ENCODE assay signal across 22 cellular contexts in the genomic region with DNA sequence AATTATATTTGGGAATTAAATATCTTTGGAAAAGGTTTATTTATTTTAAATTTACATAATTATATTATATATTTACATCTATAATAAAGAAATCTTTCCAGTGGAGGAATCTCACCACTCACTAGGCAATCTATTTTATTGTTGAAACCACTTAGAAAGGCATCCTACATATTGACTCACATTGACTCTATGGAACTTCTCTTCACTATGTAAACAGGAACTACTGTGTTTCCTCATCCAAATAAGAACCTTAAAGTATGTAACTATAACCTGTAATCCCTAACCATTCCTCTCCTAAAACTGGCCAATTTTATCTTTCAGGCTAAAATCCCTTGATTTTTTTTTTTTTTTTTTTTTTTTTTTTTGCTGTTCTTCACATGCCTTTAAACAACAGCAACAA.
"Had no signal": no experiment of that assay in that cellular context is flagged by ENCODE, and none has a peak within 500 bp of the region (broad histone marks: within the 10 kb centered on the region; RNA-seq: fewer than 3 reads in every experiment).

No MANE protein-coding gene starts in this region.

- DNase-seq: activated gamma-delta T cell treated with Interleukin-2 at 50 U/mL for 16 hours; activated T-cell treated with anti-CD3 and anti-CD28 coated beads, Interleukin-2, amount 50 U/mL, for 1 hour; anterior cingulate cortex; body of pancreas; caudate nucleus; dermis blood vessel endothelial cell; effector CD8-positive, alpha-beta T cell; foreskin melanocyte; glutamatergic neuron; immature natural killer cell; left ventricle myocardium inferior; naive thymus-derived CD8-positive, alpha-beta T cell; stimulated activated CD4-positive, alpha-beta T cell treated with anti-CD3 and anti-CD28 coated beads, Interleukin-4, amount 100 ng/mL, for 24 hours; stimulated activated naive CD8-positive, alpha-beta T cell treated with anti-CD3 and anti-CD28 coated beads, Interleukin-15, amount 100 ng/mL, for 72 hours; tibial artery; WERI-Rb-1 had no signal

- H3K4me1 Mint-ChIP-seq: activated naive CD4-positive, alpha-beta T cell treated with anti-CD3 and anti-CD28 coated beads, Interleukin-2, amount 50 U/mL, for 24 hours; immature natural killer cell; mesothelial cell of epicardium; naive thymus-derived CD8-positive, alpha-beta T cell; stimulated activated naive CD8-positive, alpha-beta T cell treated with anti-CD3 and anti-CD28 coated beads, Interleukin-15, amount 100 ng/mL, for 72 hours had no signal

- H3K4me2 ChIP-seq: hepatocyte, neural progenitor cell had no signal

- H3K27ac ChIP-seq: body of pancreas, hepatocyte, left ventricle myocardium inferior, neural progenitor cell, tibial artery, WERI-Rb-1 had no signal

- H3K9ac ChIP-seq: neural progenitor cell had no signal

- H3K9me3 ChIP-seq: body of pancreas, left ventricle myocardium inferior, tibial artery had no signal

- H3K4me3 ChIP-seq: body of pancreas, hepatocyte, left ventricle myocardium inferior, neural progenitor cell, tibial artery had no signal

- H3K4me1 ChIP-seq: body of pancreas, left ventricle myocardium inferior, neural progenitor cell, tibial artery had no signal

- H3K9me3 Mint-ChIP-seq: activated naive CD4-positive, alpha-beta T cell treated with anti-CD3 and anti-CD28 coated beads, Interleukin-2, amount 50 U/mL, for 24 hours; mesothelial cell of epicardium; naive thymus-derived CD8-positive, alpha-beta T cell; neural progenitor cell; stimulated activated naive CD8-positive, alpha-beta T cell treated with anti-CD3 and anti-CD28 coated beads, Interleukin-15, amount 100 ng/mL, for 72 hours had no signal

- ATAC-seq: body of pancreas; naive thymus-derived CD8-positive, alpha-beta T cell; sciatic nerve; stimulated activated naive CD8-positive, alpha-beta T cell treated with anti-CD3 and anti-CD28 coated beads, Interleukin-15, amount 100 ng/mL, for 72 hours had no signal

- H3K36me3 ChIP-seq: left ventricle myocardium inferior, tibial artery, WERI-Rb-1 had no signal

- FAIRE-seq: TTC549 had no signal

- H3K27me3 ChIP-seq: body of pancreas, hepatocyte, neural progenitor cell, tibial artery had no signal

- H3K4me3 Mint-ChIP-seq: activated naive CD4-positive, alpha-beta T cell treated with anti-CD3 and anti-CD28 coated beads, Interleukin-2, amount 50 U/mL, for 24 hours; immature natural killer cell; mesothelial cell of epicardium; naive thymus-derived CD8-positive, alpha-beta T cell; neural progenitor cell; stimulated activated naive CD8-positive, alpha-beta T cell treated with anti-CD3 and anti-CD28 coated beads, Interleukin-15, amount 100 ng/mL, for 72 hours had no signal

- H3K36me3 Mint-ChIP-seq: activated naive CD4-positive, alpha-beta T cell treated with anti-CD3 and anti-CD28 coated beads, Interleukin-2, amount 50 U/mL, for 24 hours; immature natural killer cell; mesothelial cell of epicardium; naive thymus-derived CD8-positive, alpha-beta T cell; neural progenitor cell had no signal

- H3K27ac Mint-ChIP-seq: activated naive CD4-positive, alpha-beta T cell treated with anti-CD3 and anti-CD28 coated beads, Interleukin-2, amount 50 U/mL, for 24 hours; immature natural killer cell; mesothelial cell of epicardium; naive thymus-derived CD8-positive, alpha-beta T cell; neural progenitor cell; stimulated activated naive CD8-positive, alpha-beta T cell treated with anti-CD3 and anti-CD28 coated beads, Interleukin-15, amount 100 ng/mL, for 72 hours had no signal

- H2AFZ ChIP-seq: hepatocyte, neural progenitor cell had no signal

- H3K79me2 ChIP-seq: hepatocyte had no signal

- H3K27me3 Mint-ChIP-seq: activated naive CD4-positive, alpha-beta T cell treated with anti-CD3 and anti-CD28 coated beads, Interleukin-2, amount 50 U/mL, for 24 hours; naive thymus-derived CD8-positive, alpha-beta T cell; stimulated activated naive CD8-positive, alpha-beta T cell treated with anti-CD3 and anti-CD28 coated beads, Interleukin-15, amount 100 ng/mL, for 72 hours had no signal
